Comparison of ENCODE assay signal across 2 cellular contexts in the genomic region with DNA sequence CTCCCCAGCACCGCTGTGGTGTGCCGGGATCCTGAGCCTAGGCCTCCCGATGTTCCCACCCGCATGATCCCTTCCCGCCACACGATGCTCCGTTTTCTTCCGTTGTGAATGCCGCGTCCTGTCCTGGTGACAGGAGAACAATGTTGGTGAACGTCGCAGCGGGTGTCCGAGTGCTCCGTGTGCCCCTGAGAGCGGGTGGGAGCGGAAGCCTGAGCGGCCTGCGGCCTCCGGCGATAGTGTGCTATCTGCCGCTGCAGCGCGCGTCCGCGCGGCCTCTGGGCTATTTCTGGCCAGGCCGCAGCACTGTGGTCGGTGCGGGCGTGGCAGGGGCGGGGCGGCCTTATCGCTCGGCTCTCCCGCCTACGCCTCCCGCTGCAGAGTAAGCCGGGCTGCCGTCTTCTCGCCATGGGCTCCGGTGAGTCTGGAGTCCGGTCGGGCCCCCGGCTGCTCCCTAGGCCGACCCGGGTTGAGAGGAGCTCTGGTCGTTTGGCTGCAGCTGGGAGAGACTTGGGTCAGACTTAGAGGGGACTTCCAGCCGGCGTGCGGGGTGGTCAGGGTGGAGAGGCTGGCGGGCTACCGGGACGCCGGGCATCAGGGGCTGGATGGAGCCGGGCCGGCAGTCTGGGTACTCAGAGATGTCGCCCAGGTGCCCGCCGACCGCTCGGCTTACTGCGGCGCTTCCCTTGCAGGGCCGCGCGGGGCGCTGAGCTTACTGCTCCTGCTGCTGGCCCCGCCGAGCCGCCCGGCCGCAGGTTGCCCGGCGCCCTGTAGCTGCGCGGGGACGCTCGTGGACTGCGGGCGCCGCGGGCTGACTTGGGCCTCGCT.
A peak's percentile ranks its signal among the peaks of the same experiment; 100 is the strongest.
TF ChIP-seq lines count a peak whose summit lies in the region.

Gene GP1BB, plus strand, starts transcription at position 375 of the 825 bp plus-strand sequence. Its CDS starts 31 bp downstream, at position 406.

TF ChIP-seq in HEK293, 187 proteins besides CTCF, POLR2A, EP300 and RAD21 (continued from another document):
- TF ChIP-seq PRDM10 (tag by site-specific recombination; IDR thresholded peaks at IDR 0.05) (no peak), ZNF155 (tag by site-specific recombination; IDR thresholded peaks at IDR 0.05) (no peak), ZNF600 (tag by site-specific recombination; IDR thresholded peaks at IDR 0.05) (no peak), SCRT2 (tag by site-specific recombination; IDR thresholded peaks at IDR 0.05) (no peak), ZNF514 (tag by site-specific recombination; IDR thresholded peaks at IDR 0.05) (no peak), ZNF449 (tag by site-specific recombination; IDR thresholded peaks at IDR 0.05) (no peak), KLF8 (tag by site-specific recombination; IDR thresholded peaks at IDR 0.05) (peak; percentile 39; the same call in 1 of the 2 replicates), ZFP3 (tag by site-specific recombination; IDR thresholded peaks at IDR 0.05; ENCODE audit: low read depth) (no peak)

TF ChIP-seq in WTC11, 78 proteins besides CTCF, POLR2A, EP300 and RAD21 (continued from another document):
- no peak for TF ChIP-seq ARID4B (CRISPR knock-in tag; IDR thresholded peaks at IDR 0.05; ENCODE audit: borderline replicate concordance)
- TF ChIP-seq ZNF416 (CRISPR knock-in tag; IDR thresholded peaks at IDR 0.05), result no peak
- no peak for TF ChIP-seq NFYB (CRISPR knock-in tag; conservative IDR thresholded peaks at IDR 0.05; ENCODE audit: low read depth)
- TF ChIP-seq TP53 (CRISPR knock-in tag; IDR thresholded peaks at IDR 0.05), result no peak
- TF ChIP-seq TEAD1 (CRISPR knock-in tag; IDR thresholded peaks at IDR 0.05), result 0 out of 2 replicates have a peak, but pooled peaks have one; percentile 12
- TF ChIP-seq SP1 (CRISPR knock-in tag; conservative IDR thresholded peaks at IDR 0.05), result 0 out of 2 replicates have a peak, but pooled peaks have one; percentile 17
- TF ChIP-seq PREB (CRISPR knock-in tag; IDR thresholded peaks at IDR 0.05; ENCODE audit: borderline replicate concordance), result no peak
- no peak for TF ChIP-seq IRF2 (CRISPR knock-in tag; IDR thresholded peaks at IDR 0.05; ENCODE audit: borderline replicate concordance, low read depth)
- TF ChIP-seq ZNF263 (CRISPR knock-in tag; IDR thresholded peaks at IDR 0.05; ENCODE audit: low read depth), result no peak
- no peak for TF ChIP-seq STAT6 (CRISPR knock-in tag; conservative IDR thresholded peaks at IDR 0.05; ENCODE audit: low read depth)
- no peak for TF ChIP-seq ZNF121 (CRISPR knock-in tag; IDR thresholded peaks at IDR 0.05)
- TF ChIP-seq ZNF423 (CRISPR knock-in tag; IDR thresholded peaks at IDR 0.05), result no peak
- TF ChIP-seq, protein P1, sequence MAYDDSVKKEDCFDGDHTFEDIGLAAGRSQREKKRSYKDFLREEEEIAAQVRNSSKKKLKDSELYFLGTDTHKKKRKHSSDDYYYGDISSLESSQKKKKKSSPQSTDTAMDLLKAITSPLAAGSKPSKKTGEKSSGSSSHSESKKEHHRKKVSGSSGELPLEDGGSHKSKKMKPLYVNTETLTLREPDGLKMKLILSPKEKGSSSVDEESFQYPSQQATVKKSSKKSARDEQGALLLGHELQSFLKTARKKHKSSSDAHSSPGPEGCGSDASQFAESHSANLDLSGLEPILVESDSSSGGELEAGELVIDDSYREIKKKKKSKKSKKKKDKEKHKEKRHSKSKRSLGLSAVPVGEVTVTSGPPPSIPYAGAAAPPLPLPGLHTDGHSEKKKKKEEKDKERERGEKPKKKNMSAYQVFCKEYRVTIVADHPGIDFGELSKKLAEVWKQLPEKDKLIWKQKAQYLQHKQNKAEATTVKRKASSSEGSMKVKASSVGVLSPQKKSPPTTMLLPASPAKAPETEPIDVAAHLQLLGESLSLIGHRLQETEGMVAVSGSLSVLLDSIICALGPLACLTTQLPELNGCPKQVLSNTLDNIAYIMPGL (CRISPR knock-in tag; IDR thresholded peaks at IDR 0.05), result 0 out of 2 replicates have a peak, but pooled peaks have one; percentile 53
- TF ChIP-seq SOX15 (CRISPR knock-in tag; IDR thresholded peaks at IDR 0.05), result no peak
- TF ChIP-seq HMGA2 (CRISPR knock-in tag; IDR thresholded peaks at IDR 0.05), result no peak
- no peak for TF ChIP-seq KAT7 (CRISPR knock-in tag; IDR thresholded peaks at IDR 0.05; ENCODE audit: borderline replicate concordance)
